In the genomic region with DNA sequence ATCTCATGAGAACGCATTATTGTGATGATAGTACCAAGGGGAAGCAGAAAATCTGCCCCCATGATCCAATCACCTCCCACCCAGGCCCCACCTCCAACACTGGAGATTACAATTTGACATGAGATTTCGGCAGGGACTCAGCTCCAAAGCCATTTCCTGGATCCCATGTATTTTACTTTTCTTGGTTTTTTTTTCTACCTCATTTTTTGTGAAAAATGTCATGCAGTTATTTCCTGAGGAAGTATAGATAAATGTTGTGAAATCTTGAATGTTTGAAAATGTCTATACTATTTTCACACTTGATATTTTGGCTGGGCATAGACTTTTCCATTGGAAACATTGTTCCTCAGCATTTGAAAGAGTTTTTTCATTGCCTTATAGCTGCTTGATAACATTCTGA, we compare ENCODE assay signal across 13 cellular contexts. TPM values are rescaled to one million over a fixed set of nuclear protein-coding genes. Genes with fewer than 3 reads are reported as not detected.
DNase-seq lines count a peak whose midpoint lies in the region; TF ChIP-seq lines count a peak whose summit lies in the region.
"Had no signal": no experiment of that assay in that cellular context is flagged by ENCODE, and none has a peak within 500 bp of the region (broad histone marks: within the 10 kb centered on the region; RNA-seq: fewer than 3 reads in every experiment).

No MANE protein-coding gene starts in this region.

- H3K9me2 ChIP-seq in GM23248 (ENCODE audit: insufficient read depth): no peaks in the 10 kb centered on the region

- in situ Hi-C loops in GM23248 (cut with MboI): no loop called here

- H3K4me1 Mint-ChIP-seq in CD14-positive monocyte: peaks cover 19% of the 10 kb centered on the region

- H3K9me3 ChIP-seq in neutrophil: no peaks in the 10 kb centered on the region
- no peaks in the 10 kb centered on the region for H3K9me3 ChIP-seq in GM23248 (ENCODE audit: low read depth)
- H3K9me3 ChIP-seq: A549 had no signal

- peaks cover 0 to 11% (median 5%) of the 10 kb centered on the region in 7 donors for H3K9me3 Mint-ChIP-seq in CD14-positive monocyte
- H3K9me3 Mint-ChIP-seq: H9 had no signal

- H3K27me3 ChIP-seq in neutrophil (no peaks in the 10 kb centered on the region), GM23248 (replicated peaks; ENCODE audit: insufficient read depth) (no peaks in the 10 kb centered on the region)

- H3K9ac ChIP-seq in GM23248: no peak overlapping the region

- H3F3A ChIP-seq in GM23248 (ENCODE audit: insufficient read depth): no peaks in the 10 kb centered on the region

- H2AFZ ChIP-seq in GM23248: no peak overlapping the region

- TF ChIP-seq CTCF in CD14-positive monocyte (IDR thresholded peaks at IDR 0.05): no peak
- no peak for TF ChIP-seq CTCF in neutrophil (IDR thresholded peaks at IDR 0.05)

- H3K4me2 ChIP-seq in GM23248 (ENCODE audit: unreplicated experiment): no peak overlapping the region
- H3K4me2 ChIP-seq: A549 had no signal

- peak overlapping the region; percentile 16 for H3K27ac ChIP-seq in neutrophil
- no peak overlapping the region for H3K27ac ChIP-seq in GM23248
- H3K27ac ChIP-seq in caudate nucleus (ENCODE audit: low read depth, low read length): no peak overlapping the region
- H3K27ac ChIP-seq: A549 had no signal

- H3K4me3 ChIP-seq in neutrophil (ENCODE audit: low read depth in 1 of 2, low read length in 1 of 2): no peak overlapping the region
- H3K4me3 ChIP-seq in GM23248: no peak overlapping the region
- H3K4me3 ChIP-seq: A549 had no signal

- intact Hi-C loops in CD14-positive monocyte (cut with micrococcal nuclease): no loop called here

- peak overlapping the region; percentile 19 to 81 (median 66) for H3K27ac Mint-ChIP-seq in CD14-positive monocyte
- H3K27ac Mint-ChIP-seq: CD4-positive, alpha-beta T cell; H9 had no signal

- no peaks in the 10 kb centered on the region for H4K20me1 ChIP-seq in GM23248 (ENCODE audit: insufficient read depth)

- H3K36me3 ChIP-seq in neutrophil: no peaks in the 10 kb centered on the region
- H3K36me3 ChIP-seq in GM23248 (ENCODE audit: low read depth): no peaks in the 10 kb centered on the region

- H3K4me1 ChIP-seq in neutrophil (ENCODE audit: control insufficient read depth in 1 of 2, insufficient read depth in 1 of 2, low read depth in 1 of 2, low read length in 1 of 2) (peaks cover 8 to 22% of the 10 kb centered on the region in 2 experiments), GM23248 (ENCODE audit: insufficient read depth) (no peaks in the 10 kb centered on the region)
- H3K4me1 ChIP-seq: A549 had no signal

- peak overlapping the region in 1 of 2 donors; percentile 18 for H3K4me3 Mint-ChIP-seq in CD14-positive monocyte
- H3K4me3 Mint-ChIP-seq: CD4-positive, alpha-beta T cell; H9 had no signal

- DNase-seq in CD14-positive monocyte (ENCODE audit: low spot score): no peak
- DNase-seq in Kasumi-1 (lab: John Stamatoyannopoulos, UW): peak; percentile 14 to 38
- peak; percentile 19 for DNase-seq in UCSD-AML1 (lab: John Stamatoyannopoulos, UW; ENCODE audit: unreplicated experiment)
- no peak for DNase-seq in GM23248
- DNase-seq in stimulated activated CD4-positive, alpha-beta T cell treated with anti-CD3 and anti-CD28 coated beads, Interleukin-4, amount 100 ng/mL, for 24 hours: no peak
- DNase-seq in caudate nucleus (lab: John Stamatoyannopoulos, UW): no peak
- DNase-seq: CD4-positive, alpha-beta T cell; DMS79; GOT3; H9; IMR-90 had no signal

- no peaks in the 10 kb centered on the region for H3K36me3 Mint-ChIP-seq in CD14-positive monocyte

- H3K79me2 ChIP-seq in GM23248 (ENCODE audit: insufficient read depth): no peaks in the 10 kb centered on the region

- peaks cover 0 to 1% (median 0%) of the 10 kb centered on the region in 3 donors for H3K27me3 Mint-ChIP-seq in CD14-positive monocyte (ENCODE audit: low read depth in 3 of 3)
- H3K27me3 Mint-ChIP-seq: CD4-positive, alpha-beta T cell had no signal

- WGBS in GM23248 (ENCODE audit: low coverage in 1 of 2, low lambda C conversion rate in 2 of 2, missing lambda C conversion rate in 2 of 2), 2 experiments: 90 to 100% methylated on average over 2 of the region's 2 CpGs

RNA-seq across cellular contexts. Expression of a gene that starts 9.1 kb away (rescaled TPM):
- polyA plus RNA-seq in CD14-positive monocyte (1 to 10 TPM; 1.1 to 1.3 TPM), GM23248 (2016; fragmentation: Nextera tagmentation; extraction: Ambion mirVana) (5.8 and 6.3 TPM in 2 replicates)
- 7.9 and 11.3 TPM in 2 replicates for total RNA-seq in GM23248 (2014; rRNA removed; shearing (Covaris generic))

RNA-seq across cellular contexts. Expression of a gene that starts 57.1 kb away (rescaled TPM):
- polyA plus RNA-seq in CD14-positive monocyte (1 to 10 TPM in 1 of 2 donors, under 1 TPM in 1; 0.88 to 2.4 TPM), GM23248 (2016; fragmentation: Nextera tagmentation; extraction: Ambion mirVana) (2.9 and 3.2 TPM in 2 replicates)
- 3.0 and 6.6 TPM in 2 replicates for total RNA-seq in GM23248 (2014; rRNA removed; shearing (Covaris generic))

Comparison
In these comparisons a context has a peak if more than half of its experiments do, and no peak if none do; other contexts are left out.
1. DNase-seq: peak in Kasumi-1 (2 of 2) and UCSD-AML1 (single experiment); none in CD14-positive monocyte (single experiment), GM23248 (single experiment), stimulated activated CD4-positive, alpha-beta T cell treated with anti-CD3 and anti-CD28 coated beads, Interleukin-4, amount 100 ng/mL, for 24 hours (single experiment) and caudate nucleus (0 of 61).